17 cellular contexts compared by ENCODE assay signal in the genomic region with DNA sequence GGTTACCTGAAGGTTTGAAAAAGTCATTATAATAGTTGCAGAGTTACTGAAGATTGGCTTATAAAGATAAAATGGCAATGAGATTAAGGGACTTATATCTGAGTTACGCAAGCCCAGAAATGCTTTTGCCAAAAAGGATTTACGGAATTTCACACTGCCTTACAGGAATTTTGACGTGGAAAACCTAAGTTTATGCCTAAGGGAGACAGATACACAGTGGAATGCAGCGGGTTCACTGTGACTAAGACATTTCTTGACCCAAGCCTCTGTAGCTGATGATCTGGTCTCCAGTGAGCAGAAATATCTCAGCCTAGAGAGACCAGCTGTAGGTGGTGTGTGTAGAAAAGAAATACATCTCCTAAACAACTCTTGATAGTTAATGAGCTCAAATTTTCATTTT. TPM values are rescaled to one million over a fixed set of nuclear protein-coding genes. Genes with fewer than 3 reads are reported as not detected.
A peak's percentile ranks its signal among the peaks of the same experiment; 100 is the strongest.
DNase-seq lines count a peak whose midpoint lies in the region; ATAC-seq and TF ChIP-seq lines count a peak whose summit lies in the region.
"Had no signal": no experiment of that assay in that cellular context is flagged by ENCODE, and none has a peak within 500 bp of the region (broad histone marks: within the 10 kb centered on the region; RNA-seq: fewer than 3 reads in every experiment).

No MANE protein-coding gene starts in this region.

- peaks cover 10% of the 10 kb centered on the region for H3K4me1 ChIP-seq in SJSA1 (replicated peaks)
- H3K4me1 ChIP-seq in heart left ventricle = peaks cover 0 to 9% (median 0%) of the 10 kb centered on the region in 12 donors
- H3K4me1 ChIP-seq in adrenal gland (replicated peaks in 1 of 2) = no peaks in the 10 kb centered on the region
- H3K4me1 ChIP-seq: colonic mucosa, gastrocnemius medialis had no signal

- no peak for ATAC-seq in heart left ventricle
- ATAC-seq in stimulated activated effector memory CD8-positive, alpha-beta T cell treated with anti-CD3 and anti-CD28 coated beads, Interleukin-12 subunit alpha, Interleukin-12 subunit beta, amount 100 ng/mL, for 72 hours = no peak
- no peak for ATAC-seq in HG03457 (IDR thresholded peaks at IDR 0.05; ENCODE audit: unreplicated experiment)
- ATAC-seq: CD8-positive, alpha-beta T cell; gastrocnemius medialis; HepG2 had no signal

- peak; percentile 95 for DNase-seq in ELR (ENCODE audit: low read depth)
- peak in 1 of 2 experiments; percentile 44 for DNase-seq in SJSA1 (ENCODE audit: low read depth in 1 of 2, low spot score in 2 of 2)
- DNase-seq in fibroblast of peridontal ligament (ENCODE audit: extremely low read depth) = peak; percentile 92
- peak; percentile 80 for DNase-seq in retinal pigment epithelial cell (ENCODE audit: low read depth)
- DNase-seq in heart left ventricle = no peak
- DNase-seq in stimulated activated effector memory CD8-positive, alpha-beta T cell treated with anti-CD3 and anti-CD28 coated beads, Interleukin-12 subunit alpha, Interleukin-12 subunit beta, amount 100 ng/mL, for 72 hours (ENCODE audit: low spot score in 2 of 2) = no peak
- no peak for DNase-seq in adrenal gland
- DNase-seq: activated naive CD4-positive, alpha-beta T cell treated with Interleukin-2 at 50 U/mL for 16 hours; CD8-positive, alpha-beta T cell; colonic mucosa; gastrocnemius medialis; NCI-H1417 treated with DMSO at 0.1 percent for 48 hours; NCI-H524; stimulated activated CD4-positive, alpha-beta T cell treated with anti-CD3 and anti-CD28 coated beads, Interleukin-4, amount 100 ng/mL, for 1 hour; stimulated activated naive CD4-positive, alpha-beta T cell had no signal

- H3K4me3 Mint-ChIP-seq in stimulated activated effector memory CD8-positive, alpha-beta T cell treated with anti-CD3 and anti-CD28 coated beads, Interleukin-12 subunit alpha, Interleukin-12 subunit beta, amount 100 ng/mL, for 72 hours = no peak overlapping the region
- H3K4me3 Mint-ChIP-seq: CD8-positive, alpha-beta T cell had no signal

- H3K9me3 ChIP-seq in SJSA1 (replicated peaks) (no peaks in the 10 kb centered on the region), heart left ventricle (no peaks in the 10 kb centered on the region), adrenal gland (replicated peaks in 1 of 3) (no peaks in the 10 kb centered on the region)
- H3K9me3 ChIP-seq: colonic mucosa, gastrocnemius medialis had no signal

- no peak overlapping the region for H3K4me3 ChIP-seq in SJSA1
- H3K4me3 ChIP-seq in retinal pigment epithelial cell (ENCODE audit: low read length) = no peak overlapping the region
- no peak overlapping the region for H3K4me3 ChIP-seq in heart left ventricle
- no peak overlapping the region for H3K4me3 ChIP-seq in adrenal gland
- H3K4me3 ChIP-seq: colonic mucosa, gastrocnemius medialis had no signal

- no peaks in the 10 kb centered on the region for H3K36me3 ChIP-seq in SJSA1
- H3K36me3 ChIP-seq in heart left ventricle = no peaks in the 10 kb centered on the region
- no peaks in the 10 kb centered on the region for H3K36me3 ChIP-seq in adrenal gland (replicated peaks in 1 of 2)
- H3K36me3 ChIP-seq: colonic mucosa, gastrocnemius medialis had no signal

- H3K27me3 ChIP-seq in SJSA1 (replicated peaks) (no peaks in the 10 kb centered on the region), heart left ventricle (peaks cover 0 to 6% (median 0%) of the 10 kb centered on the region in 9 donors), adrenal gland (no peaks in the 10 kb centered on the region)
- H3K27me3 ChIP-seq: colonic mucosa, gastrocnemius medialis had no signal

- intact Hi-C loops in heart left ventricle (cut with DNase I) = loop anchor here in 6 of 10 donors (5.0 to 10.0 kb wide), 3 partner anchors 223 to 303 kb away; a partner anchor contains a TSS
- intact Hi-C loops in adrenal gland (cut with DNase I) = loop anchor here (5.0 to 10.0 kb wide), 2 partner anchors 226 to 303 kb away; a partner anchor contains a TSS

- no peaks in the 10 kb centered on the region for H3K9me3 Mint-ChIP-seq in stimulated activated effector memory CD8-positive, alpha-beta T cell treated with anti-CD3 and anti-CD28 coated beads, Interleukin-12 subunit alpha, Interleukin-12 subunit beta, amount 100 ng/mL, for 72 hours
- H3K9me3 Mint-ChIP-seq: CD8-positive, alpha-beta T cell had no signal

- no peaks in the 10 kb centered on the region for H3K4me1 Mint-ChIP-seq in stimulated activated effector memory CD8-positive, alpha-beta T cell treated with anti-CD3 and anti-CD28 coated beads, Interleukin-12 subunit alpha, Interleukin-12 subunit beta, amount 100 ng/mL, for 72 hours

- H3K27ac ChIP-seq in SJSA1 (peak overlapping the region; percentile 56), heart left ventricle (no peak overlapping the region), adrenal gland (no peak overlapping the region)
- H3K27ac ChIP-seq: colonic mucosa, gastrocnemius medialis had no signal

- no peaks in the 10 kb centered on the region for H3K36me3 Mint-ChIP-seq in stimulated activated effector memory CD8-positive, alpha-beta T cell treated with anti-CD3 and anti-CD28 coated beads, Interleukin-12 subunit alpha, Interleukin-12 subunit beta, amount 100 ng/mL, for 72 hours
- H3K36me3 Mint-ChIP-seq: CD8-positive, alpha-beta T cell had no signal

- H3K27ac Mint-ChIP-seq in stimulated activated effector memory CD8-positive, alpha-beta T cell treated with anti-CD3 and anti-CD28 coated beads, Interleukin-12 subunit alpha, Interleukin-12 subunit beta, amount 100 ng/mL, for 72 hours = no peak overlapping the region
- H3K27ac Mint-ChIP-seq: CD8-positive, alpha-beta T cell had no signal

- TF ChIP-seq CTCF in retinal pigment epithelial cell (conservative IDR thresholded peaks at IDR 0.05; ENCODE audit: low read depth, low read length) (no peak), heart left ventricle (IDR thresholded peaks at IDR 0.05) (no peak), adrenal gland (IDR thresholded peaks at IDR 0.05) (no peak)

- WGBS in heart left ventricle, 4 donors = 66 to 78% (median 75%) methylated on average over 4 of the region's 4 CpGs
- 77 to 92% (median 86%) methylated on average over 4 of the region's 4 CpGs for WGBS in adrenal gland, 4 donors

- TF ChIP-seq POLR2A in heart left ventricle (IDR thresholded peaks at IDR 0.05) = no peak
- TF ChIP-seq POLR2A in adrenal gland (IDR thresholded peaks at IDR 0.05) = no peak

RNA-seq across cellular contexts. Expression of a gene that starts 10.1 kb away (rescaled TPM):
- total RNA-seq in SJSA1 (2014; rRNA removed; shearing (Covaris generic)) = 42.9 and 48.3 TPM in 2 replicates
- total RNA-seq in heart left ventricle = 1 to 10 TPM in 2 of 9 donors, under 1 TPM in 3, not detected in 4; 0.15 to 4.1 (median 0.81) TPM
- under 1 TPM in 1 of 2 donors, not detected in 1; 0.07 TPM for polyA plus RNA-seq in heart left ventricle
- total RNA-seq in adrenal gland = 1 to 10 TPM in 2 of 8 donors, under 1 TPM in 5, not detected in 1; 0.14 to 1.8 (median 0.87) TPM
- polyA plus RNA-seq in adrenal gland = 1 to 10 TPM in 1 of 3 donors, under 1 TPM in 1, not detected in 1; 0.13 to 2.0 TPM

Comparison
In these comparisons a context has a peak if more than half of its experiments do, and no peak if none do; other contexts are left out.
1. DNase-seq: peak in ELR (single experiment), fibroblast of peridontal ligament (single experiment) and retinal pigment epithelial cell (single experiment); none in heart left ventricle (0 of 5), stimulated activated effector memory CD8-positive, alpha-beta T cell treated with anti-CD3 and anti-CD28 coated beads, Interleukin-12 subunit alpha, Interleukin-12 subunit beta, amount 100 ng/mL, for 72 hours (0 of 2) and adrenal gland (0 of 7).